In the genomic region with DNA sequence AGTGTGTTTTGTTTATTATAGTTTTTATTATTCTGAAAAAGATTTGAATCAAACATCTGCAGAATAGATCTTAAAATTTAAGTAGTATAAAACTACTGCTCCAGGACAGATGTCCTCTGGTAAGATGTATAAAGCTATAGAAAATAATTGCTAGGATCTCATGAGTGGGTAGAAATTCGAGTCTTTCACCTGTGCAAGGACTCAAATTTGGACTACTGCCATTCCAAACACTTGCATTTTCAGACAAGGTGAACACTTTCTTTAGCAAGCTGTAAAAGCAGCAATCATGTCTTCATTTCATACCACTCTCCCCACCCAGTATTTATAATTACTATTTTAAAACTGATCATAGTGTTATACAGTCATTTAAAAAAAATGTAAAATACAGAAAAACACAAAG, we compare ENCODE assay signal across 27 cellular contexts.
"Had no signal": no experiment of that assay in that cellular context is flagged by ENCODE, and none has a peak within 500 bp of the region (broad histone marks: within the 10 kb centered on the region; RNA-seq: fewer than 3 reads in every experiment).

No MANE protein-coding gene starts in this region.

- H3K4me3 ChIP-seq: K562, SJCRH30 had no signal

- H3K27me3 ChIP-seq: SJCRH30 had no signal

- H3K27ac ChIP-seq: SJCRH30 had no signal

- H3K9me3 ChIP-seq: SJCRH30, SK-N-SH had no signal

- DNase-seq: activated CD4-positive, alpha-beta T cell treated with anti-CD3 and anti-CD28 coated beads for 48 hours; activated CD4-positive, alpha-beta T cell treated with anti-CD3 and anti-CD28 coated beads, Interleukin-2, amount 50 U/mL, for 4 hours; activated CD4-positive, CD25-positive, alpha-beta regulatory T cell treated with anti-CD3 and anti-CD28 coated beads, Interleukin-2, amount 50 U/mL, for 72 hours; activated CD8-positive, alpha-beta memory T cell treated with anti-CD3 and anti-CD28 coated beads, Interleukin-2, amount 50 U/mL, for 48 hours; activated CD8-positive, alpha-beta T cell treated with anti-CD3 and anti-CD28 coated beads, Interleukin-2, amount 10 ng/mL, durations not matched to agents 7 days and 5 days; activated effector memory CD4-positive, alpha-beta T cell treated with Interleukin-2 at 50 U/mL for 16 hours; activated naive CD4-positive, alpha-beta T cell; activated T-cell treated with anti-CD3 and anti-CD28 coated beads, Interleukin-2, amount 50 U/mL, for 1 hour; Kasumi-1; NCI-H1417; NCI-H1694; NCI-H2081; NCI-H2171; NCI-H2227 treated with DMSO at 0.1 percent for 48 hours; NCI-H446 treated with DMSO at 0.1 percent for 48 hours; NCI-H524 treated with DMSO at 0.1 percent for 48 hours; NCI-H748 treated with DMSO at 0.1 percent for 48 hours; NK-92 treated with Interleukin-12 subunit alpha and Interleukin-12 subunit beta, amount 100 ng/mL, for 24 hours; OCI-M1; RPMI8226; SJCRH30; SK-N-SH; SW 1271 had no signal

- ATAC-seq: activated CD8-positive, alpha-beta T cell treated with anti-CD3 and anti-CD28 coated beads, Interleukin-2, amount 10 ng/mL, durations not matched to agents 7 days and 5 days; K562; Panc1; Right ventricle myocardium inferior; WTC11 had no signal
